19 cellular contexts compared by ENCODE assay signal in genomic region chr5:94024101-94024500, GRCh38.
"Had no signal": no experiment of that assay in that cellular context is flagged by ENCODE, and none has a peak within 500 bp of the region (broad histone marks: within the 10 kb centered on the region; RNA-seq: fewer than 3 reads in every experiment).

No MANE protein-coding gene starts in this region.

- H3K4me3 ChIP-seq: cardiac muscle cell, dorsolateral prefrontal cortex, heart right ventricle, ovary, right lobe of liver, thoracic aorta, upper lobe of left lung had no signal

- H3K4me1 ChIP-seq: upper lobe of left lung had no signal

- H3K27ac ChIP-seq: cardiac muscle cell, epithelial cell of prostate, heart right ventricle, ovary, right lobe of liver, thoracic aorta, upper lobe of left lung had no signal

- H3K36me3 ChIP-seq: cardiac muscle cell, ovary, thoracic aorta had no signal

- DNase-seq: activated CD4-positive, alpha-beta T cell treated with anti-CD3 and anti-CD28 coated beads, Interleukin-2, amount 10 ng/mL, durations not matched to agents 24 days and 14 days; activated CD4-positive, CD25-positive, alpha-beta regulatory T cell; activated CD8-positive, alpha-beta memory T cell treated with anti-CD3 and anti-CD28 coated beads, Interleukin-2, amount 50 U/mL, for 4 hours; activated naive CD4-positive, alpha-beta T cell treated with anti-CD3 and anti-CD28 coated beads for 36 hours; activated T-cell treated with anti-CD3 and anti-CD28 coated beads, Interleukin-2, amount 50 U/mL, for 4 hours; aorta; heart right ventricle; immature natural killer cell; naive thymus-derived CD8-positive, alpha-beta T cell; ovary; right lobe of liver; small intestine; stimulated activated CD4-positive, alpha-beta T cell treated with anti-CD3 and anti-CD28 coated beads, Interleukin-4, amount 100 ng/mL, for 1 hour; T-cell; upper lobe of left lung had no signal

- H3K27me3 ChIP-seq: cardiac muscle cell, dorsolateral prefrontal cortex, heart right ventricle, ovary, right lobe of liver, upper lobe of left lung had no signal

- H3K9me3 ChIP-seq: right lobe of liver, thoracic aorta had no signal
